ENCODE assay signal across 24 cellular contexts in the genomic region with DNA sequence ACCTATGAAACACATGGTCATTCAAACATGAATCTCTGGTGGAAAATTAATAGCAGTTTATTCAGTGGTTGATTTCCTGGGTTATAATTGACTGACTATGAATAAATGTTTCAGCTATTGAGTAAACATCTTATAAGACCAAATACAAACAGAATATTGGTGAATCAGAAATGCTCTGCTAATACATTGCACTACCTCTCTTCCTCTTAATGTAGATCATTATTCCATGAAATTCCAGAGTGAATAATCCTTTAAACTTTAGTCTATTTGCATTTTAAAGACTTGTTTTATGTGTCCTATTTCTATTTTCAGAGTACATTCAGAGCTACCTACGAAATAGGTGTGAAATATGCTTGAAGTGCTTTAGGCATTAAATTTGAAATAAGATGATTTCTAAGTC.
"Had no signal": no experiment of that assay in that cellular context is flagged by ENCODE, and none has a peak within 500 bp of the region (broad histone marks: within the 10 kb centered on the region; RNA-seq: fewer than 3 reads in every experiment).

No MANE protein-coding gene starts in this region.

- H3K27ac ChIP-seq: colonic mucosa, coronary artery, dorsolateral prefrontal cortex, epithelial cell of prostate, esophagus muscularis mucosa, esophagus squamous epithelium, foreskin keratinocyte, gastrocnemius medialis, gastroesophageal sphincter, heart left ventricle, heart right ventricle had no signal

- DNase-seq: colonic mucosa; cortex of kidney; dermis blood vessel endothelial cell; dorsolateral prefrontal cortex; effector CD4-positive, alpha-beta T cell; effector memory CD4-positive, alpha-beta T cell; effector memory CD8-positive, alpha-beta T cell; endodermal cell; erythroblast; esophagus squamous epithelium; foreskin fibroblast; foreskin keratinocyte; foreskin melanocyte; gastrocnemius medialis; glutamatergic neuron; head of caudate nucleus; heart left ventricle; heart right ventricle had no signal

- H3K27me3 Mint-ChIP-seq: dendritic cell treated with granulocyte-macrophage colony-stimulating factor and Interleukin-4, amounts not matched to agents 40 ng/mL and 50 ng/mL, for 4 days; effector memory CD8-positive, alpha-beta T cell had no signal

- H3K4me1 ChIP-seq: colonic mucosa, esophagus muscularis mucosa, esophagus squamous epithelium, foreskin keratinocyte, gastrocnemius medialis, gastroesophageal sphincter, heart left ventricle, heart right ventricle had no signal

- H3K4me3 ChIP-seq: colonic mucosa, coronary artery, dorsolateral prefrontal cortex, esophagus muscularis mucosa, esophagus squamous epithelium, gastrocnemius medialis, gastroesophageal sphincter, heart left ventricle, heart right ventricle had no signal

- H3K9me3 Mint-ChIP-seq: endodermal cell had no signal

- H3K9me3 ChIP-seq: colonic mucosa, esophagus muscularis mucosa, esophagus squamous epithelium, gastrocnemius medialis, gastroesophageal sphincter, heart left ventricle, heart right ventricle had no signal

- H3K4me3 Mint-ChIP-seq: dendritic cell treated with granulocyte-macrophage colony-stimulating factor and Interleukin-4, amounts not matched to agents 40 ng/mL and 50 ng/mL, for 4 days; effector memory CD8-positive, alpha-beta T cell; endodermal cell had no signal

- H3K36me3 ChIP-seq: colonic mucosa, esophagus muscularis mucosa, esophagus squamous epithelium, gastrocnemius medialis, gastroesophageal sphincter, heart left ventricle, heart right ventricle had no signal

- H3K27me3 ChIP-seq: colonic mucosa, dorsolateral prefrontal cortex, esophagus muscularis mucosa, esophagus squamous epithelium, foreskin keratinocyte, gastrocnemius medialis, gastroesophageal sphincter, heart left ventricle, heart right ventricle had no signal

- H3K27ac Mint-ChIP-seq: dendritic cell treated with granulocyte-macrophage colony-stimulating factor and Interleukin-4, amounts not matched to agents 40 ng/mL and 50 ng/mL, for 4 days; effector memory CD8-positive, alpha-beta T cell; endodermal cell had no signal

- ATAC-seq: effector memory CD8-positive, alpha-beta T cell; esophagus mucosa; foreskin keratinocyte; gastrocnemius medialis; gastroesophageal sphincter; heart left ventricle; heart right ventricle had no signal
